In the genomic region with DNA sequence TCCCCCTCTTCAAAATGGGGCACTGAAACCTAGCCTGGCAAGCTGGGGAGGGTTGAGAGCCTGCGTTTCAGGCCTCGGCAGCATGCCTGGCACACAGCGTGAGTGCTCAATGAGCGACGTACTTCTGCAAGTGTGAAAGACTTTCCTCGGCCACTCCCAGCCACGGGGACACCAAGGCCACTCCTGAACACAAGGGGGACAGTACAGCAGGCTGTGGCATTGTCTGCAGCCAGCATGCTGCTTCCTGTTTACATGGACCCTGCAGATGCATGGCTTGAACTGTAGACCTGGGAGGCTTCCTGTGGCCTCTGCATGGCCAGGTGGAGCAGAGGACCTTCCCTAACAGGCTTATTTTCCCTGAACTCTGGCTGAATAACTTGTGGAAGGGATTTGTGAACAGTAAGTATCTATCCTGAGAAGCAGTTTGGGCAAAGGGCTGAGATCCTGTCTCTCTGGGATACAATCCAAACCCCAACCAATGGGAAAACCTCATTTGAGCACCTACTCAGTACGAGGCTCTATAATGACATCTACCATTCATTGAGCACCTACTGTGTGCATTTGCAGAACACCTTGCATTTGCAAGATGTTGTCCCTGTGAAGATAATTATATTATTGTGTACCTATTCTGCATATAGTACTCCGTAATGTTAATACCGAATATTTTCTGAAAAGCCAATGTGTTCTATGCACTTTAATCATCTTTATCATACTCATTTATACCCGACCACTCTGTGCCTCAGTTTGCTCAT, we compare ENCODE assay signal across 2 cellular contexts.
A peak's percentile ranks its signal among the peaks of the same experiment; 100 is the strongest.
TF ChIP-seq lines count a peak whose summit lies in the region.

No MANE protein-coding gene starts in this region.

TF ChIP-seq in WTC11, 78 proteins besides CTCF, POLR2A, EP300 and RAD21 (continued from another document):
- TF ChIP-seq FOXK1 (CRISPR knock-in tag; IDR thresholded peaks at IDR 0.05) (peak; percentile 78), FOXP1 (CRISPR knock-in tag; IDR thresholded peaks at IDR 0.05; ENCODE audit: borderline replicate concordance) (peak; percentile 28; the same call in 1 of the 2 replicates), ZNF281 (CRISPR knock-in tag; IDR thresholded peaks at IDR 0.05) (no peak), ATF2 (CRISPR knock-in tag; IDR thresholded peaks at IDR 0.05; ENCODE audit: borderline replicate concordance, low read depth) (no peak), TP53 (CRISPR knock-in tag; IDR thresholded peaks at IDR 0.05) (no peak), ZBTB43 (CRISPR knock-in tag; IDR thresholded peaks at IDR 0.05) (0 out of 2 replicates have a peak, but pooled peaks have one; percentile 41), JAZF1 (CRISPR knock-in tag; IDR thresholded peaks at IDR 0.05) (no peak)
- TF ChIP-seq, protein P1, sequence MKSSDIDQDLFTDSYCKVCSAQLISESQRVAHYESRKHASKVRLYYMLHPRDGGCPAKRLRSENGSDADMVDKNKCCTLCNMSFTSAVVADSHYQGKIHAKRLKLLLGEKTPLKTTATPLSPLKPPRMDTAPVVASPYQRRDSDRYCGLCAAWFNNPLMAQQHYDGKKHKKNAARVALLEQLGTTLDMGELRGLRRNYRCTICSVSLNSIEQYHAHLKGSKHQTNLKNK (CRISPR knock-in tag; IDR thresholded peaks at IDR 0.05) = no peak
- TF ChIP-seq, protein P2, sequence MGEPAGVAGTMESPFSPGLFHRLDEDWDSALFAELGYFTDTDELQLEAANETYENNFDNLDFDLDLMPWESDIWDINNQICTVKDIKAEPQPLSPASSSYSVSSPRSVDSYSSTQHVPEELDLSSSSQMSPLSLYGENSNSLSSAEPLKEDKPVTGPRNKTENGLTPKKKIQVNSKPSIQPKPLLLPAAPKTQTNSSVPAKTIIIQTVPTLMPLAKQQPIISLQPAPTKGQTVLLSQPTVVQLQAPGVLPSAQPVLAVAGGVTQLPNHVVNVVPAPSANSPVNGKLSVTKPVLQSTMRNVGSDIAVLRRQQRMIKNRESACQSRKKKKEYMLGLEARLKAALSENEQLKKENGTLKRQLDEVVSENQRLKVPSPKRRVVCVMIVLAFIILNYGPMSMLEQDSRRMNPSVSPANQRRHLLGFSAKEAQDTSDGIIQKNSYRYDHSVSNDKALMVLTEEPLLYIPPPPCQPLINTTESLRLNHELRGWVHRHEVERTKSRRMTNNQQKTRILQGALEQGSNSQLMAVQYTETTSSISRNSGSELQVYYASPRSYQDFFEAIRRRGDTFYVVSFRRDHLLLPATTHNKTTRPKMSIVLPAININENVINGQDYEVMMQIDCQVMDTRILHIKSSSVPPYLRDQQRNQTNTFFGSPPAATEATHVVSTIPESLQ (CRISPR knock-in tag; IDR thresholded peaks at IDR 0.05) = no peak
- TF ChIP-seq, protein P3, sequence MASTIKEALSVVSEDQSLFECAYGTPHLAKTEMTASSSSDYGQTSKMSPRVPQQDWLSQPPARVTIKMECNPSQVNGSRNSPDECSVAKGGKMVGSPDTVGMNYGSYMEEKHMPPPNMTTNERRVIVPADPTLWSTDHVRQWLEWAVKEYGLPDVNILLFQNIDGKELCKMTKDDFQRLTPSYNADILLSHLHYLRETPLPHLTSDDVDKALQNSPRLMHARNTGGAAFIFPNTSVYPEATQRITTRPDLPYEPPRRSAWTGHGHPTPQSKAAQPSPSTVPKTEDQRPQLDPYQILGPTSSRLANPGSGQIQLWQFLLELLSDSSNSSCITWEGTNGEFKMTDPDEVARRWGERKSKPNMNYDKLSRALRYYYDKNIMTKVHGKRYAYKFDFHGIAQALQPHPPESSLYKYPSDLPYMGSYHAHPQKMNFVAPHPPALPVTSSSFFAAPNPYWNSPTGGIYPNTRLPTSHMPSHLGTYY (CRISPR knock-in tag; IDR thresholded peaks at IDR 0.05) = no peak
TF ChIP-seq in WTC11: peak in this region for 4.

TF ChIP-seq in SK-N-SH treated with all-trans-retinoic acid at 6 μM for 48 hours, 23 proteins besides CTCF, POLR2A, EP300 and RAD21 (continued from another document):
- TF ChIP-seq POU6F1 (CRISPR knock-in tag; IDR thresholded peaks at IDR 0.05; ENCODE audit: borderline replicate concordance, low read depth) = no peak
- no peak for TF ChIP-seq BACH2 (CRISPR knock-in tag; IDR thresholded peaks at IDR 0.05; ENCODE audit: borderline replicate concordance)
- no peak for TF ChIP-seq ZNF8 (CRISPR knock-in tag; IDR thresholded peaks at IDR 0.05)
- no peak for TF ChIP-seq GLIS3 (CRISPR knock-in tag; IDR thresholded peaks at IDR 0.05)
- TF ChIP-seq, protein P4, sequence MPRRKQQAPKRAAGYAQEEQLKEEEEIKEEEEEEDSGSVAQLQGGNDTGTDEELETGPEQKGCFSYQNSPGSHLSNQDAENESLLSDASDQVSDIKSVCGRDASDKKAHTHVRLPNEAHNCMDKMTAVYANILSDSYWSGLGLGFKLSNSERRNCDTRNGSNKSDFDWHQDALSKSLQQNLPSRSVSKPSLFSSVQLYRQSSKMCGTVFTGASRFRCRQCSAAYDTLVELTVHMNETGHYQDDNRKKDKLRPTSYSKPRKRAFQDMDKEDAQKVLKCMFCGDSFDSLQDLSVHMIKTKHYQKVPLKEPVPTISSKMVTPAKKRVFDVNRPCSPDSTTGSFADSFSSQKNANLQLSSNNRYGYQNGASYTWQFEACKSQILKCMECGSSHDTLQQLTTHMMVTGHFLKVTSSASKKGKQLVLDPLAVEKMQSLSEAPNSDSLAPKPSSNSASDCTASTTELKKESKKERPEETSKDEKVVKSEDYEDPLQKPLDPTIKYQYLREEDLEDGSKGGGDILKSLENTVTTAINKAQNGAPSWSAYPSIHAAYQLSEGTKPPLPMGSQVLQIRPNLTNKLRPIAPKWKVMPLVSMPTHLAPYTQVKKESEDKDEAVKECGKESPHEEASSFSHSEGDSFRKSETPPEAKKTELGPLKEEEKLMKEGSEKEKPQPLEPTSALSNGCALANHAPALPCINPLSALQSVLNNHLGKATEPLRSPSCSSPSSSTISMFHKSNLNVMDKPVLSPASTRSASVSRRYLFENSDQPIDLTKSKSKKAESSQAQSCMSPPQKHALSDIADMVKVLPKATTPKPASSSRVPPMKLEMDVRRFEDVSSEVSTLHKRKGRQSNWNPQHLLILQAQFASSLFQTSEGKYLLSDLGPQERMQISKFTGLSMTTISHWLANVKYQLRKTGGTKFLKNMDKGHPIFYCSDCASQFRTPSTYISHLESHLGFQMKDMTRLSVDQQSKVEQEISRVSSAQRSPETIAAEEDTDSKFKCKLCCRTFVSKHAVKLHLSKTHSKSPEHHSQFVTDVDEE (CRISPR knock-in tag; IDR thresholded peaks at IDR 0.05) = no peak
- TF ChIP-seq ZC3H10 (CRISPR knock-in tag; IDR thresholded peaks at IDR 0.05) = no peak
- TF ChIP-seq PATZ1 (CRISPR knock-in tag; IDR thresholded peaks at IDR 0.05; ENCODE audit: borderline replicate concordance) = no peak
- TF ChIP-seq ZNF70 (CRISPR knock-in tag; IDR thresholded peaks at IDR 0.05) = no peak
- no peak for TF ChIP-seq SNAI2 (CRISPR knock-in tag; IDR thresholded peaks at IDR 0.05)
- no peak for TF ChIP-seq ZNF565 (CRISPR knock-in tag; conservative IDR thresholded peaks at IDR 0.05; ENCODE audit: low read depth)
- TF ChIP-seq ARNTL (CRISPR knock-in tag; IDR thresholded peaks at IDR 0.05; ENCODE audit: borderline replicate concordance, low read depth) = no peak
- no peak for TF ChIP-seq ZFP30 (CRISPR knock-in tag; IDR thresholded peaks at IDR 0.05)
